8 cellular contexts compared by ENCODE assay signal in the genomic region with DNA sequence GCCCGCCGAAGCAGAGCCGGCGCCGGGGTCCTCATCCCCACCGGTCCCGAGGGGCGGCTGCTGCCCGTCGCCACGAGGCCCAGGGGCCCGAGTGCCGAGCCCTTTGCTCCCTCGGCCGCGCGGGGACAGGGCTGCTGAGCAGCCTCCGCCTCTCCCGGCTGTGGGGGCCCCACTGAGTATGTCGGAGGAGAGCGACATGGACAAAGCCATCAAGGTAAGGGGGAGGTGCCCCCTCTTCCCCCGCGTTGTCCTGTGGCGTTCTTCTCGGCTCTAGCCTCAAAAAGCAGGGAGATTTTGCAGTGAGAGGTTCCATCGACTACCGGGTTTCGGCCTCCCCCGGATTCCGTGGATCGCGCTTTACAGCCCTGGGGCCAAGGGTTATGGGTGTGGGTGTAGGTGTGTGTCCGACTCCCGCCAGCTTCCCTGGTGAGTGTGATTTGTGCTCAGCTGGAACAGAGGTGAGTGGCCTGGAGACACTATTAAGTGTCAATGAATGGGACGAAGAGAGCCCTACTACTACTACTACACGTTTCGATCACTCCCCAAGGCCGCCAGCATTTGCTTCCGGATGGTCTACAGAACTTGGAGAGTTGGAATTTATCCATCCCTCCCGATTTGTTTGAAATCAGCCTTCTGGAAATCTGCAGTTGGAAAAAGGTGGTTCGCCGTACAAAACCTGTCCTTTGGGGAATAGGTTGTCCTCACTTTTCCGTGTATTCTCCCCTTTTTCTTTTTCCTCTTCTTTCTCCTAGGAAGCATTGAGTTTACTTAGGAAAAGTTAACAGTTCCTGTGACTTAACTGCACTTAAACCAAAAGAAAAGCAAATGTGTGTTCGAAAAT. TPM values are rescaled to one million over a fixed set of nuclear protein-coding genes. Genes with fewer than 3 reads are reported as not detected.
DNase-seq lines count a peak whose midpoint lies in the region; ATAC-seq and TF ChIP-seq lines count a peak whose summit lies in the region.

No MANE protein-coding gene starts in this region.

- peak; percentile 30 for ATAC-seq in GM21723 (IDR thresholded peaks at IDR 0.05; ENCODE audit: unreplicated experiment)
- no peak for ATAC-seq in HG02763 (IDR thresholded peaks at IDR 0.05; ENCODE audit: unreplicated experiment)

- H3K4me3 ChIP-seq in DOHH2 (ENCODE audit: low read length), result peak overlapping the region; percentile 93
- peak overlapping the region; percentile 96 for H3K4me3 ChIP-seq in left ventricle myocardium inferior
- H3K4me3 ChIP-seq in sigmoid colon, result peak overlapping the region; percentile 66 to 99 (median 97)

- H3K9me3 ChIP-seq in DOHH2 (ENCODE audit: control insufficient read depth, insufficient read depth, low read length), result no peaks in the 10 kb centered on the region
- no peaks in the 10 kb centered on the region for H3K9me3 ChIP-seq in left ventricle myocardium inferior (replicated peaks)
- H3K9me3 ChIP-seq in sigmoid colon, result no peaks in the 10 kb centered on the region

- no peaks in the 10 kb centered on the region for H3K9me3 Mint-ChIP-seq in activated naive CD4-positive, alpha-beta T cell treated with anti-CD3 and anti-CD28 coated beads for 36 hours

- H3K27me3 ChIP-seq in DOHH2 (ENCODE audit: control insufficient read depth, low read length), result no peaks in the 10 kb centered on the region
- no peaks in the 10 kb centered on the region for H3K27me3 ChIP-seq in left ventricle myocardium inferior (ENCODE audit: low read depth)
- H3K27me3 ChIP-seq in sigmoid colon, result no peaks in the 10 kb centered on the region

- peaks cover 40% of the 10 kb centered on the region for H3K36me3 Mint-ChIP-seq in activated naive CD4-positive, alpha-beta T cell treated with anti-CD3 and anti-CD28 coated beads for 36 hours (ENCODE audit: low read depth)

- H3K4me1 ChIP-seq in DOHH2 (ENCODE audit: control insufficient read depth, low read length), result peaks cover 28% of the 10 kb centered on the region
- peaks cover 74% of the 10 kb centered on the region for H3K4me1 ChIP-seq in left ventricle myocardium inferior
- H3K4me1 ChIP-seq in sigmoid colon, result peaks cover 0 to 53% (median 42%) of the 10 kb centered on the region in 4 donors

- intact Hi-C loops in activated naive CD4-positive, alpha-beta T cell treated with anti-CD3 and anti-CD28 coated beads for 36 hours (cut with micrococcal nuclease), result loop anchor here (1.0 to 10.0 kb wide), 6 partner anchors 150 to 1098 kb away; partner anchors contain the start of genes ATXN2, HECTD4, PPP1CC and RPL6
- intact Hi-C loops in left ventricle myocardium inferior (cut with micrococcal nuclease), result no loop called here
- intact Hi-C loops in sigmoid colon (cut with DNase I), result loop anchor here (5.0 kb wide), 2 partner anchors 170 to 565 kb away; partner anchors contain the start of genes ERP29, RPL6 and TMEM116

- no peak for TF ChIP-seq EP300 in sigmoid colon (IDR thresholded peaks at IDR 0.05)

- H3K36me3 ChIP-seq in DOHH2 (ENCODE audit: control insufficient read depth, low read length), result peaks cover 63% of the 10 kb centered on the region
- peaks cover 15% of the 10 kb centered on the region for H3K36me3 ChIP-seq in left ventricle myocardium inferior
- H3K36me3 ChIP-seq in sigmoid colon, result peaks cover 0 to 20% (median 0%) of the 10 kb centered on the region in 4 donors

- no peaks in the 10 kb centered on the region for H3K27me3 Mint-ChIP-seq in activated naive CD4-positive, alpha-beta T cell treated with anti-CD3 and anti-CD28 coated beads for 36 hours (ENCODE audit: low read depth)

- DNase-seq in LHCN-M2 (ENCODE audit: low read depth), result peak; percentile 11
- peak; percentile 28 for DNase-seq in activated naive CD4-positive, alpha-beta T cell treated with anti-CD3 and anti-CD28 coated beads for 36 hours
- DNase-seq in left ventricle myocardium inferior, result no peak
- DNase-seq in sigmoid colon, result no peak
- DNase-seq in NCI-H1930 (lab: John Stamatoyannopoulos, UW), result no peak

- peaks cover 58% of the 10 kb centered on the region for H3K4me1 Mint-ChIP-seq in activated naive CD4-positive, alpha-beta T cell treated with anti-CD3 and anti-CD28 coated beads for 36 hours (ENCODE audit: low read depth)

- WGBS in sigmoid colon, 2 donors, result 1 to 4% methylated on average over 44 of the region's 44 CpGs

- no peaks in the 10 kb centered on the region for H3K9me2 ChIP-seq in DOHH2 (replicated peaks; ENCODE audit: control insufficient read depth, low read length)

- H3F3A ChIP-seq in DOHH2 (ENCODE audit: control insufficient read depth, insufficient read depth), result no peaks in the 10 kb centered on the region

- peak overlapping the region; percentile 88 for H3K27ac Mint-ChIP-seq in activated naive CD4-positive, alpha-beta T cell treated with anti-CD3 and anti-CD28 coated beads for 36 hours

- CTCF ChIA-PET in activated naive CD4-positive, alpha-beta T cell treated with anti-CD3 and anti-CD28 coated beads for 36 hours (lab: Charles Lee), result interaction anchor here (0.6 kb wide), 1 partner anchor 34 kb away, joined by 3 read pairs; no protein-coding TSS in a partner anchor

- H3K27ac ChIP-seq in DOHH2 (ENCODE audit: low read depth, low read length) (peak overlapping the region; percentile 52), left ventricle myocardium inferior (replicated peaks) (peak overlapping the region; percentile 98), sigmoid colon (peak overlapping the region; percentile 90 to 97 (median 92))

- H3K4me2 ChIP-seq in DOHH2 (ENCODE audit: low read length), result peak overlapping the region; percentile 78

- H3K79me2 ChIP-seq in DOHH2 (ENCODE audit: control insufficient read depth, low read length), result peaks cover 92% of the 10 kb centered on the region

- no peak for TF ChIP-seq POLR2A in sigmoid colon (IDR thresholded peaks at IDR 0.05)

- TF ChIP-seq CTCF in DOHH2 (IDR thresholded peaks at IDR 0.05; ENCODE audit: low read depth, low read length, poor library complexity, severe bottlenecking), result no peak
- no peak for TF ChIP-seq CTCF in left ventricle myocardium inferior (IDR thresholded peaks at IDR 0.05; ENCODE audit: borderline replicate concordance)
- TF ChIP-seq CTCF in sigmoid colon (IDR thresholded peaks at IDR 0.05), result no peak

- H3K4me3 Mint-ChIP-seq in activated naive CD4-positive, alpha-beta T cell treated with anti-CD3 and anti-CD28 coated beads for 36 hours, result peak overlapping the region; percentile 91

- H4K20me1 ChIP-seq in DOHH2 (ENCODE audit: control insufficient read depth, insufficient read depth, low read depth, low read length), result no peaks in the 10 kb centered on the region

RNA-seq across cellular contexts. Expression of gene MAPKAPK5, which starts 0.7 kb away (rescaled TPM):
- total RNA-seq in LHCN-M2 (2014; rRNA removed) (56.4 and 75.9 TPM in 2 replicates), left ventricle myocardium inferior (26.2 TPM), sigmoid colon (10 to 100 TPM; 25.7 to 48.2 (median 36.8) TPM)
- polyA plus RNA-seq in LHCN-M2 (2012), result 18.1 TPM
- total RNA-seq in activated naive CD4-positive, alpha-beta T cell treated with anti-CD3 and anti-CD28 coated beads for 36 hours, result 10 to 100 TPM; 41.9 to 43.6 TPM
- 10 to 100 TPM; 32.9 to 47.4 (median 46.0) TPM for polyA plus RNA-seq in sigmoid colon

Comparison
In these comparisons a context has a peak if more than half of its experiments do, and no peak if none do; other contexts are left out.
1. DNase-seq: peak in LHCN-M2 (single experiment) and activated naive CD4-positive, alpha-beta T cell treated with anti-CD3 and anti-CD28 coated beads for 36 hours (single experiment); none in left ventricle myocardium inferior (single experiment), sigmoid colon (single experiment) and NCI-H1930 (0 of 2).
2. Peak in every context shown above with its lines, with median percentiles within 50 percentile points of each other: H3K27ac ChIP-seq and H3K4me3 ChIP-seq.